Comparison of ENCODE assay signal across 8 cellular contexts in the genomic region with DNA sequence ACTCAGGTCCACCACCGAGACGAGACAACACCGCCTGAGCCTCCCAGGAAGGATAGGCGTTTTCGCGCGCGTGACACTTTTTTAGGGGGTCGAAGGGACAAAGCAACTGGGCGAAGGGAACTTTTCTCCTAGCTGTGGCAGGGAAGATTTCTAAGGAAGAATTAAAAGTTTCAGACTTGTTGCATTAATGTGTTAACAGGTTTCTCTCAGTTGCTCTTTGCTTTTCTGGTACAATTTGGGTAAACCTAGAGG. TPM values are rescaled to one million over a fixed set of nuclear protein-coding genes. Genes with fewer than 3 reads are reported as not detected.
DNase-seq lines count a peak whose midpoint lies in the region; ATAC-seq, FAIRE-seq and TF ChIP-seq lines count a peak whose summit lies in the region.

No MANE protein-coding gene starts in this region.

- TF ChIP-seq CTCF in WI38 (IDR thresholded peaks at IDR 0.05; ENCODE audit: low read depth, low read length) (no peak), foreskin fibroblast (IDR thresholded peaks at IDR 0.05; ENCODE audit: low read depth, low read length) (no peak)

- DNase-seq in GM12891 (ENCODE audit: insufficient read length, low spot score) (no peak), foreskin fibroblast (no peak), skeletal muscle cell (ENCODE audit: low read depth) (no peak), SKM-1 treated with dmso at 0.1 percent for 144 hours (lab: John Stamatoyannopoulos, UW; ENCODE audit: unreplicated experiment) (no peak), GOT3 (lab: John Stamatoyannopoulos, UW) (no peak), D341Med (ENCODE audit: low spot score) (no peak)

- no peak for ATAC-seq in GM21528 (IDR thresholded peaks at IDR 0.05; ENCODE audit: low FRiP score, unreplicated experiment)

- H3K4me3 ChIP-seq in WI38 (ENCODE audit: low read depth, low read length) (peak overlapping the region; percentile 77), foreskin fibroblast (ENCODE audit: low read depth in 1 of 2, low read length in 2 of 2) (peak overlapping the region; percentile 73 to 81), skeletal muscle cell (ENCODE audit: low read depth, low read length) (peak overlapping the region; percentile 91)

- peak; percentile 31 for FAIRE-seq in GM12891 (lab: Jason Lieb, UNC)

- no peak for TF ChIP-seq POLR2A in GM12891 (IDR thresholded peaks at IDR 0.05; ENCODE audit: low read depth, low read length)

TF ChIP-seq in GM12891, 5 proteins besides CTCF, POLR2A, EP300 and RAD21:
- TF ChIP-seq SPI1 (IDR thresholded peaks at IDR 0.05; ENCODE audit: low read depth, low read length) (no peak), PAX5 (IDR thresholded peaks at IDR 0.05; ENCODE audit: insufficient read depth, low read length, severe bottlenecking) (no peak), TAF1 (IDR thresholded peaks at IDR 0.05; ENCODE audit: low read depth, low read length) (no peak), POU2F2 (IDR thresholded peaks at IDR 0.05; ENCODE audit: low read depth, low read length) (no peak), POLR2AphosphoS5 (IDR thresholded peaks at IDR 0.05; ENCODE audit: low read depth, low read length) (no peak)

RNA-seq across cellular contexts. Expression of a gene that starts 1.8 kb away (rescaled TPM):
- polyA plus RNA-seq in GM12891 (2012; ENCODE audit: low read depth, missing spikeins), result 14.7 TPM
